Comparison of ENCODE assay signal across 29 cellular contexts in the genomic region with DNA sequence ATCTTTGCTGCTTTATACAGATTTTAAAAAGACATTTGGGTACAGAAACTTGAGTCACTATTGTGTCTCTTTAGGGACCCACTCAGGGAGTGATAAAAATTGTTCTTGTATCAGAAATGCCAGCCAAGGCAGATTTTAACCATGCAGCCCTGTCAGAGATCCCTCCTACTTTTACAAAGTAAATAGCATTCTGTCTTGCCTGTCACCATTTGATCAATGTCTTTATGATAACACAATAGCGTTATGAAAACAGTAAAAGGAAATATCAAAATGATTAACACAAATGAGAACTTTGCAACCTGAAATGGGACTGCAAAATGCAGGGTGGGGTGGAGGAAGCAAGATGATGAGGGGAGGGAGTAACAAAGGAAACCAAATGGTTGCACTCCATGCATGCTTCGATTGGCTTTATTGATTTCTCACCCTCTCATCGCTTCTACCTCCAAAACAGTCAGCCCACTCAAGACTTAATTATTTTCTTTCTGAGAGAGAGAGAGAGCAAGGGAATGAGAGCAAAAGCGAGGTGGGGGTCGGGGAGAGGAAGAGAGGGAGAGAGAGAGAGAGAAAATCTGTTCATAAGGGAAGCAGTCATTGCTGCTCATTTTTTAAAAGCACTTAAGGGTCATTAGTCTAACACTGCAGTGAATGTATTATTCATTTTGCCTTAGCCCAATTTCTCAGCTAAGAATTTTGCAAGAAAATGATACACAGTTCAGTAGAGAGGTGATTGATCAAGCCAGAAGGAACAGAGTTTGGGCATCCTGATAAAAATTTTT.
DNase-seq lines count a peak whose midpoint lies in the region; ATAC-seq and TF ChIP-seq lines count a peak whose summit lies in the region.
"Had no signal": no experiment of that assay in that cellular context is flagged by ENCODE, and none has a peak within 500 bp of the region (broad histone marks: within the 10 kb centered on the region; RNA-seq: fewer than 3 reads in every experiment).

No MANE protein-coding gene starts in this region.

- peaks cover 2% of the 10 kb centered on the region for H3K27me3 Mint-ChIP-seq in GM23338 (ENCODE audit: insufficient read depth, low read depth, poor library complexity)
- no peaks in the 10 kb centered on the region for H3K27me3 Mint-ChIP-seq in brain
- H3K27me3 Mint-ChIP-seq in nephron progenitor cell (ENCODE audit: low read depth, poor library complexity) = peaks cover 4% of the 10 kb centered on the region
- H3K27me3 Mint-ChIP-seq in activated CD4-positive, alpha-beta T cell treated with anti-CD3 and anti-CD28 coated beads, Interleukin-2, amount 10 ng/mL, durations not matched to agents 24 days and 14 days = no peaks in the 10 kb centered on the region
- H3K27me3 Mint-ChIP-seq: activated CD4-positive, alpha-beta T cell treated with anti-CD3 and anti-CD28 coated beads for 36 hours; CD4-positive, alpha-beta memory T cell; naive thymus-derived CD4-positive, alpha-beta T cell had no signal

- H3K4me2 ChIP-seq in GM23338 = peak overlapping the region; percentile 24; the same call in 1 of the 2 replicates

- TF ChIP-seq CTCF in GM23338 (conservative IDR thresholded peaks at IDR 0.05; ENCODE audit: low read depth in 2 of 2) (no peak), brain (conservative IDR thresholded peaks at IDR 0.05) (no peak), nephron progenitor cell (IDR thresholded peaks at IDR 0.05) (no peak), coronary artery (IDR thresholded peaks at IDR 0.05) (no peak), ovary (IDR thresholded peaks at IDR 0.05) (no peak)

- H3K4me3 ChIP-seq in GM23338 (no peak overlapping the region), coronary artery (no peak overlapping the region), ovary (no peak overlapping the region)
- H3K4me3 ChIP-seq: dorsolateral prefrontal cortex, HAP-1, pancreas, spleen, tibial nerve had no signal

- DNase-seq in GM23338 (ENCODE audit: low spot score) = no peak
- peak; percentile 70 for DNase-seq in NCI-H146 (lab: John Stamatoyannopoulos, UW)
- no peak for DNase-seq in nephron progenitor cell
- no peak for DNase-seq in coronary artery (ENCODE audit: low spot score)
- no peak for DNase-seq in ovary
- DNase-seq in activated CD4-positive, alpha-beta T cell treated with anti-CD3 and anti-CD28 coated beads, Interleukin-2, amount 10 ng/mL, durations not matched to agents 24 days and 14 days = no peak
- DNase-seq: activated CD4-positive, alpha-beta T cell treated with anti-CD3 and anti-CD28 coated beads for 36 hours; activated gamma-delta T cell treated with Interleukin-2 at 50 U/mL for 16 hours; activated T-cell treated with anti-CD3 and anti-CD28 coated beads, Interleukin-2, amount 50 U/mL, for 4 hours; CD4-positive, alpha-beta memory T cell; central memory CD4-positive, alpha-beta T cell; DMS 273 treated with DMSO at 0.1 percent for 48 hours; dorsolateral prefrontal cortex; islet precursor cell; KBM-7; left ventricle myocardium superior; MM.1S; naive thymus-derived CD4-positive, alpha-beta T cell; NCI-H1930; NCI-H446 treated with DMSO at 0.1 percent for 48 hours; pancreas; PC-3; right cardiac atrium; spleen had no signal

- H3K27ac ChIP-seq in GM23338 (ENCODE audit: low read depth) (no peak overlapping the region), coronary artery (no peak overlapping the region), ovary (no peak overlapping the region)
- H3K27ac ChIP-seq: dorsolateral prefrontal cortex, pancreas, spleen, tibial nerve had no signal

- H3K4me3 Mint-ChIP-seq in GM23338 (no peak overlapping the region; the same call in 2 of the 3 replicates), brain (peak overlapping the region in 2 of 5 experiments; percentile 6 to 7), nephron progenitor cell (peak overlapping the region; percentile 60)
- no peak overlapping the region for H3K4me3 Mint-ChIP-seq in activated CD4-positive, alpha-beta T cell treated with anti-CD3 and anti-CD28 coated beads, Interleukin-2, amount 10 ng/mL, durations not matched to agents 24 days and 14 days
- H3K4me3 Mint-ChIP-seq: activated CD4-positive, alpha-beta T cell treated with anti-CD3 and anti-CD28 coated beads for 36 hours; activated T-cell treated with anti-CD3 and anti-CD28 coated beads, Interleukin-2, amount 50 U/mL, for 4 hours; CD4-positive, alpha-beta memory T cell; mesothelial cell of epicardium; naive thymus-derived CD4-positive, alpha-beta T cell had no signal

- no peaks in the 10 kb centered on the region for H3K9me3 ChIP-seq in ovary
- H3K9me3 ChIP-seq: HAP-1, pancreas, spleen had no signal

- H4K20me1 ChIP-seq in GM23338 (replicated peaks; ENCODE audit: insufficient read depth) = no peaks in the 10 kb centered on the region

- H3K36me3 ChIP-seq in GM23338 (ENCODE audit: insufficient read depth) (no peaks in the 10 kb centered on the region), ovary (no peaks in the 10 kb centered on the region)
- H3K36me3 ChIP-seq: HAP-1, pancreas, spleen, tibial nerve had no signal

- H2AFZ ChIP-seq in GM23338 = no peak overlapping the region

- H3K79me2 ChIP-seq in GM23338 (replicated peaks; ENCODE audit: insufficient read depth) = no peaks in the 10 kb centered on the region

- intact Hi-C loops in ovary (cut with DNase I) = no loop called here
- intact Hi-C loops in activated CD4-positive, alpha-beta T cell treated with anti-CD3 and anti-CD28 coated beads, Interleukin-2, amount 10 ng/mL, durations not matched to agents 24 days and 14 days (cut with micrococcal nuclease) = no loop called here

- TF ChIP-seq POLR2A in ovary (IDR thresholded peaks at IDR 0.05) = no peak

- peak; percentile 29 for ATAC-seq in GM23338
- ATAC-seq in HG03196 (IDR thresholded peaks at IDR 0.05; ENCODE audit: unreplicated experiment) = no peak
- ATAC-seq: activated CD4-positive, alpha-beta T cell treated with anti-CD3 and anti-CD28 coated beads for 36 hours; activated T-cell treated with anti-CD3 and anti-CD28 coated beads, Interleukin-2, amount 50 U/mL, for 4 hours; left ventricle myocardium superior; naive thymus-derived CD4-positive, alpha-beta T cell; PC-3; right cardiac atrium had no signal

- peaks cover 29% of the 10 kb centered on the region for H3K4me1 Mint-ChIP-seq in GM23338
- peaks cover 37% of the 10 kb centered on the region for H3K4me1 Mint-ChIP-seq in brain
- H3K4me1 Mint-ChIP-seq in nephron progenitor cell = peaks cover 37% of the 10 kb centered on the region
- H3K4me1 Mint-ChIP-seq in activated CD4-positive, alpha-beta T cell treated with anti-CD3 and anti-CD28 coated beads, Interleukin-2, amount 10 ng/mL, durations not matched to agents 24 days and 14 days = no peaks in the 10 kb centered on the region
- H3K4me1 Mint-ChIP-seq: activated CD4-positive, alpha-beta T cell treated with anti-CD3 and anti-CD28 coated beads for 36 hours; CD4-positive, alpha-beta memory T cell; naive thymus-derived CD4-positive, alpha-beta T cell had no signal

- H3K27me3 ChIP-seq in GM23338 (ENCODE audit: insufficient read depth) (no peaks in the 10 kb centered on the region), ovary (no peaks in the 10 kb centered on the region)
- H3K27me3 ChIP-seq: dorsolateral prefrontal cortex, pancreas, spleen, tibial nerve had no signal

- no peak for TF ChIP-seq EP300 in ovary (IDR thresholded peaks at IDR 0.05)

- H3K36me3 Mint-ChIP-seq in GM23338 (ENCODE audit: low read depth) (no peaks in the 10 kb centered on the region), brain (no peaks in the 10 kb centered on the region), nephron progenitor cell (ENCODE audit: low read depth) (peaks cover 19% of the 10 kb centered on the region)
- H3K36me3 Mint-ChIP-seq in activated CD4-positive, alpha-beta T cell treated with anti-CD3 and anti-CD28 coated beads, Interleukin-2, amount 10 ng/mL, durations not matched to agents 24 days and 14 days (ENCODE audit: low read depth) = no peaks in the 10 kb centered on the region
- H3K36me3 Mint-ChIP-seq: CD4-positive, alpha-beta memory T cell; mesothelial cell of epicardium; naive thymus-derived CD4-positive, alpha-beta T cell had no signal

- no peaks in the 10 kb centered on the region for H3F3A ChIP-seq in GM23338 (replicated peaks; ENCODE audit: low read depth)

- H3K27ac Mint-ChIP-seq in GM23338 (no peak overlapping the region), brain (peak overlapping the region in 4 of 5 experiments; percentile 33 to 88 (median 52)), nephron progenitor cell (peak overlapping the region; percentile 85)
- no peak overlapping the region for H3K27ac Mint-ChIP-seq in activated CD4-positive, alpha-beta T cell treated with anti-CD3 and anti-CD28 coated beads, Interleukin-2, amount 10 ng/mL, durations not matched to agents 24 days and 14 days
- H3K27ac Mint-ChIP-seq: activated CD4-positive, alpha-beta T cell treated with anti-CD3 and anti-CD28 coated beads for 36 hours; CD4-positive, alpha-beta memory T cell; mesothelial cell of epicardium; naive thymus-derived CD4-positive, alpha-beta T cell had no signal

- H3K4me1 ChIP-seq in GM23338 (ENCODE audit: insufficient read depth) = peaks cover 21% of the 10 kb centered on the region
- H3K4me1 ChIP-seq in ovary (ENCODE audit: insufficient read depth) = no peaks in the 10 kb centered on the region
- H3K4me1 ChIP-seq: spleen, tibial nerve had no signal

- peaks cover 11% of the 10 kb centered on the region; the same call in 1 of the 2 replicates for H3K9me2 ChIP-seq in GM23338 (ENCODE audit: insufficient read depth)

- WGBS in ovary, 3 donors = 54 to 58% (median 57%) methylated on average over 5 of the region's 5 CpGs

- no peaks in the 10 kb centered on the region; the same call in 2 of the 3 replicates for H3K9me3 Mint-ChIP-seq in GM23338
- H3K9me3 Mint-ChIP-seq in brain = peaks cover 0 to 10% (median 0%) of the 10 kb centered on the region in 5 experiments
- H3K9me3 Mint-ChIP-seq in nephron progenitor cell = peaks cover 17% of the 10 kb centered on the region
- H3K9me3 Mint-ChIP-seq in activated CD4-positive, alpha-beta T cell treated with anti-CD3 and anti-CD28 coated beads, Interleukin-2, amount 10 ng/mL, durations not matched to agents 24 days and 14 days = no peaks in the 10 kb centered on the region

TF ChIP-seq in GM23338, 12 proteins besides CTCF, POLR2A, EP300 and RAD21 (continues in another document):
- TF ChIP-seq ZNF114 (CRISPR knock-in tag; IDR thresholded peaks at IDR 0.05) (no peak), ZNF331 (CRISPR knock-in tag; IDR thresholded peaks at IDR 0.05; ENCODE audit: low read depth) (no peak)

Comparison
In these comparisons a context has a peak if more than half of its experiments do, and no peak if none do; other contexts are left out.
1. H3K27ac Mint-ChIP-seq: peak in brain (4 of 5) and nephron progenitor cell (single experiment); none in GM23338 (single experiment) and activated CD4-positive, alpha-beta T cell treated with anti-CD3 and anti-CD28 coated beads, Interleukin-2, amount 10 ng/mL, durations not matched to agents 24 days and 14 days (single experiment).